ENCODE assay signal across 8 cellular contexts in the genomic region with DNA sequence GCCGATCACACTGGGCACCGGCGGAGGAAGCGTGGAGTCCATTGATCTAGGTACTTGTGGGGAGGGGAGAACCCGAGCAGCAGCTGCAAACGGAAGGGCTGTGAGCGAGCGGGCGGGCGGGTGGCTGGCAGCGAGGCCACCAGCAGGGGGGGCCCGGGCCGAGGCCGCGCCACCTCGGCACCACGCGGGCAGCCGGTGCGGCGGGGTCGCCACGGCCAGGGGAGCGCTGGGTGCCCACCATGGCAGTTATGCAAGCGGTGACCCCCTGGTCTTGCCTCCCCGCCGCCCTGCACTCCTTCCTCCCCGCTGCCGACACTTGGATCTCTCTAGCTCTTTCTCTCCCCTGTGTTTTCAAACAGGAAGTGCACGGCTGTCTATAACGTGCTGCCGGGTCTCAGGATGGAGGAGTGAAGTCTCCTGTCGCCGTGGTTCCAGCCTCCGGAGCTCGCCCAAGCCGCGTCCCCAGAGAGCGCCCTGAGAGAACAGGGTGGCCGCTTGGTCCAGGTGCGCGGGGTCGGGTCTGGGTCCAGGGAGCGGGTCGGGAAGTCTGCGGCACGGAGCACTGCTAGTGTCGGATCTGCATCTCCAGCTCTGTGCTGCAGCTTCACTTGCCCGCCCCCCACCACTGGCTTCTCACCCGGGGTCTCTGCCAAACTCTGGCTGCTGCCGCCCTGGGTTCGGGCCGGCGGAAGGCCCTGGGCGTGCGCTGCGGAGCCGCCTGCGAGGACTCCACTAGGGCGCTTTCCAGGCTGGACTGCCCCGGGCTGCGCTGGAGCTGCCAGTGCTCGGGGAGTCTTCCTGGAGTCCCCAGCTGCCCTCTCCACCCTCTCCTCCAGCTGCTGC. TPM values are rescaled to one million over a fixed set of nuclear protein-coding genes. Genes with fewer than 3 reads are reported as not detected.
DNase-seq lines count a peak whose midpoint lies in the region; ATAC-seq, FAIRE-seq and TF ChIP-seq lines count a peak whose summit lies in the region.

No MANE protein-coding gene starts in this region.

- H3K36me3 Mint-ChIP-seq in glutamatergic neuron (ENCODE audit: unreplicated experiment) (no peaks in the 10 kb centered on the region), type B pancreatic cell (peaks cover 26% of the 10 kb centered on the region)

- FAIRE-seq in pancreas (lab: Jason Lieb, UNC): no peak

- H3K36me3 ChIP-seq in pancreas: no peaks in the 10 kb centered on the region

- no peaks in the 10 kb centered on the region for H3K27me3 ChIP-seq in pancreas

- ATAC-seq in GM21423 (IDR thresholded peaks at IDR 0.05; ENCODE audit: unreplicated experiment) (peak; percentile 88), pancreas (peak; percentile 94 to 96 (median 96))

- peak overlapping the region; percentile 27 to 73 (median 57) for H3K27ac ChIP-seq in pancreas

- peak; percentile 64 for DNase-seq in DMS79 (lab: John Stamatoyannopoulos, UW)
- peak in 64 of 76 experiments; percentile 15 to 84 (median 62) for DNase-seq in HUDEP-2 (lab: John Stamatoyannopoulos, UW; ENCODE audit: unreplicated experiment in 76 of 76)
- peak; percentile 59 for DNase-seq in SHP77 treated with DMSO at 0.1 percent for 48 hours (lab: John Stamatoyannopoulos, UW)
- peak; percentile 81 for DNase-seq in activated naive CD4-positive, alpha-beta T cell treated with Interleukin-2 at 50 U/mL for 16 hours
- peak; percentile 83 for DNase-seq in glutamatergic neuron
- peak; percentile 63 to 89 (median 76) for DNase-seq in pancreas
- peak; percentile 76 for DNase-seq in type B pancreatic cell (ENCODE audit: extremely low spot score, unreplicated experiment)

- intact Hi-C loops in pancreas (cut with DNase I): no loop called here

- peaks cover 8% of the 10 kb centered on the region for H3K27me3 Mint-ChIP-seq in glutamatergic neuron (ENCODE audit: unreplicated experiment)
- no peaks in the 10 kb centered on the region for H3K27me3 Mint-ChIP-seq in type B pancreatic cell

- TF ChIP-seq CTCF in glutamatergic neuron (IDR thresholded peaks at IDR 0.05; ENCODE audit: partially characterized antibody, unreplicated experiment) (peak; percentile 73), pancreas (IDR thresholded peaks at IDR 0.05) (peak; percentile 44 to 64 (median 52)), type B pancreatic cell (conservative IDR thresholded peaks at IDR 0.05) (peak; percentile 79)

- H3K4me1 Mint-ChIP-seq in glutamatergic neuron (ENCODE audit: low read depth, unreplicated experiment) (peaks cover 35% of the 10 kb centered on the region), type B pancreatic cell (ENCODE audit: unreplicated experiment) (peaks cover 34% of the 10 kb centered on the region)

- H3K4me3 ChIP-seq in pancreas: peak overlapping the region; percentile 55 to 77 (median 65)

- peak overlapping the region; percentile 92 for H3K27ac Mint-ChIP-seq in glutamatergic neuron (ENCODE audit: unreplicated experiment)
- H3K27ac Mint-ChIP-seq in type B pancreatic cell: peak overlapping the region; percentile 88

- no peaks in the 10 kb centered on the region for H3K9me3 ChIP-seq in pancreas

- H3K4me3 Mint-ChIP-seq in glutamatergic neuron (ENCODE audit: unreplicated experiment): peak overlapping the region; percentile 92
- H3K4me3 Mint-ChIP-seq in type B pancreatic cell: peak overlapping the region; percentile 89

- H3K4me1 ChIP-seq in pancreas: peaks cover 4% of the 10 kb centered on the region in 3 donors

- peaks cover 12% of the 10 kb centered on the region for H3K9me3 Mint-ChIP-seq in glutamatergic neuron (ENCODE audit: unreplicated experiment)
- H3K9me3 Mint-ChIP-seq in type B pancreatic cell: no peaks in the 10 kb centered on the region

- WGBS in pancreas, 2 donors: 3 to 4% methylated on average over 56 to 63 of the region's 63 CpGs

RNA-seq across cellular contexts. Expression of a gene that starts 22.7 kb away (rescaled TPM):
- total RNA-seq in glutamatergic neuron (ENCODE audit: unreplicated experiment): 54.9 TPM
- 10 to 100 TPM in 4 of 6 donors, 1 to 10 TPM in 2; 8.0 to 27.1 (median 12.0) TPM for total RNA-seq in pancreas
- 1 to 10 TPM; 3.8 to 7.9 TPM for polyA plus RNA-seq in pancreas
- 31.1 and 31.9 TPM in 2 replicates for total RNA-seq in type B pancreatic cell (ENCODE audit: low replicate concordance)

Comparison
In these comparisons a context has a peak if more than half of its experiments do, and no peak if none do; other contexts are left out.
1. Peak in every context shown above with its lines: DNase-seq, ATAC-seq, H3K4me3 ChIP-seq and H3K27ac ChIP-seq.